ENCODE assay signal across 22 cellular contexts in the genomic region with DNA sequence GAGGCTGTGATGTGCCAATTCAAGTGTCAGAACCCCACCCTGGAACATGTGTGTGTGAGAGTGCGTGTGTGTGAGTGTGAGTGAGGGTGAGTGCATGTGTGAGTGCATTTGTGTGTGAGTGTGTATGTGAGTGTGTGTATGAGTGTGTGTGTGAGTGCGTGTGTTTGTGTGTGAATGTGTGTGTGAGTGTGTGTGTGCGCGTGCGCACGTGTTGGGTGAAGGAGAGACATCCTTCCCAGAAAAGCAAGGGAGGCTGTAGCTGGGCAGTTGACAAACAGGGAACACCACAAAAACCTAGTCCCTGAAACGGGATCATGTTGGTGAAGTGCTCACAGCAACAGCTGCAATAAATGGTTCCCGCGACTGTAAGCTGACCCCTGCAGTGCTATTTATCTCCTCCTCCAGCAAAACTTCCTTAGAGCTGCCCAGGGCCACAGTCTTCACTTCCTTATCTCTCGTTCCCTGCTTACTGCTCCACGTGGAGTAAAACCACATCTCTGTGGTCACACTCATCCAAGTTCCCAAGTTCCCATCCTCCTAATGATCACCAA. TPM values are rescaled to one million over a fixed set of nuclear protein-coding genes. Genes with fewer than 3 reads are reported as not detected.
DNase-seq lines count a peak whose midpoint lies in the region; ATAC-seq and TF ChIP-seq lines count a peak whose summit lies in the region.
"Had no signal": no experiment of that assay in that cellular context is flagged by ENCODE, and none has a peak within 500 bp of the region (broad histone marks: within the 10 kb centered on the region; RNA-seq: fewer than 3 reads in every experiment).

No MANE protein-coding gene starts in this region.

- H3K36me3 ChIP-seq in thyroid gland, result no peaks in the 10 kb centered on the region
- H3K36me3 ChIP-seq: breast epithelium, esophagus squamous epithelium, lower lobe of right lung, thoracic aorta had no signal

- no peaks in the 10 kb centered on the region for H3K27me3 ChIP-seq in thyroid gland

- no peaks in the 10 kb centered on the region for H3K4me1 ChIP-seq in thyroid gland
- H3K4me1 ChIP-seq: breast epithelium, esophagus squamous epithelium, lower lobe of right lung had no signal

- 54 to 56% methylated on average over 11 of the region's 11 CpGs for WGBS in thyroid gland, 2 donors

- DNase-seq in A172 (ENCODE audit: low spot score) (peak; percentile 29), CD1c-positive myeloid dendritic cell (ENCODE audit: extremely low spot score) (peak; percentile 69), NCI-H69 (lab: John Stamatoyannopoulos, UW) (peak; percentile 32), ecto neural progenitor cell (ENCODE audit: low spot score) (peak; percentile 46), coronary artery (ENCODE audit: low spot score) (no peak), NCI-H146 (lab: John Stamatoyannopoulos, UW) (no peak), thyroid gland (no peak)
- DNase-seq: activated CD4-positive, CD25-positive, alpha-beta regulatory T cell; activated CD8-positive, alpha-beta memory T cell treated with anti-CD3 and anti-CD28 coated beads for 24 hours; DMS153; esophagus squamous epithelium; glutamatergic neuron; lower lobe of right lung; naive thymus-derived CD4-positive, alpha-beta T cell; NCI-H1694; NCI-H526; RPMI8226; T-helper 1 cell had no signal

- TF ChIP-seq CTCF in coronary artery (IDR thresholded peaks at IDR 0.05) (no peak), thyroid gland (IDR thresholded peaks at IDR 0.05) (no peak)

- no peak for ATAC-seq in GM18868 (IDR thresholded peaks at IDR 0.05; ENCODE audit: unreplicated experiment)
- ATAC-seq: naive thymus-derived CD4-positive, alpha-beta T cell had no signal

- no peaks in the 10 kb centered on the region for H3K9me3 ChIP-seq in thyroid gland
- H3K9me3 ChIP-seq: breast epithelium, esophagus squamous epithelium, lower lobe of right lung, thoracic aorta had no signal

- H3K4me3 ChIP-seq in coronary artery, result no peak overlapping the region
- H3K4me3 ChIP-seq in thyroid gland (replicated peaks in 1 of 3), result no peak overlapping the region
- H3K4me3 ChIP-seq: breast epithelium, dorsolateral prefrontal cortex, esophagus squamous epithelium, lower lobe of right lung, thoracic aorta had no signal

- no peak for TF ChIP-seq POLR2A in thyroid gland (IDR thresholded peaks at IDR 0.05)

- intact Hi-C loops in thyroid gland (cut with DNase I), result no loop called here

- H3K27ac ChIP-seq in coronary artery (no peak overlapping the region), thyroid gland (no peak overlapping the region)
- H3K27ac ChIP-seq: breast epithelium, dorsolateral prefrontal cortex, esophagus squamous epithelium, lower lobe of right lung, thoracic aorta had no signal

RNA-seq across cellular contexts. Expression of a gene that starts 40.1 kb away (rescaled TPM):
- 351 and 1,058 TPM in 2 replicates for total RNA-seq in A172 (2014; rRNA removed; shearing (Covaris generic))
- 100 to 1,000 TPM; 320 to 657 (median 412) TPM for total RNA-seq in thyroid gland

RNA-seq across cellular contexts. Expression of a gene that starts 50.0 kb away (rescaled TPM):
- total RNA-seq in A172 (2014; rRNA removed; shearing (Covaris generic)), result 0.72 and 1.3 TPM in 2 replicates
- total RNA-seq in thyroid gland, result 10 to 100 TPM; 12.4 to 24.7 (median 18.8) TPM

Comparison
In these comparisons a context has a peak if more than half of its experiments do, and no peak if none do; other contexts are left out.
1. DNase-seq: peak in A172 (single experiment), CD1c-positive myeloid dendritic cell (single experiment), NCI-H69 (single experiment) and ecto neural progenitor cell (single experiment); none in coronary artery (single experiment), NCI-H146 (single experiment) and thyroid gland (0 of 2).